Comparison of ENCODE assay signal across 1 cellular context in genomic region chr7:108347616-108348015, GRCh38.
TF ChIP-seq lines count a peak whose summit lies in the region.

No MANE protein-coding gene starts in this region.

TF ChIP-seq in GM12878, 131 proteins besides CTCF, POLR2A, EP300 and RAD21:
- TF ChIP-seq, protein P1, sequence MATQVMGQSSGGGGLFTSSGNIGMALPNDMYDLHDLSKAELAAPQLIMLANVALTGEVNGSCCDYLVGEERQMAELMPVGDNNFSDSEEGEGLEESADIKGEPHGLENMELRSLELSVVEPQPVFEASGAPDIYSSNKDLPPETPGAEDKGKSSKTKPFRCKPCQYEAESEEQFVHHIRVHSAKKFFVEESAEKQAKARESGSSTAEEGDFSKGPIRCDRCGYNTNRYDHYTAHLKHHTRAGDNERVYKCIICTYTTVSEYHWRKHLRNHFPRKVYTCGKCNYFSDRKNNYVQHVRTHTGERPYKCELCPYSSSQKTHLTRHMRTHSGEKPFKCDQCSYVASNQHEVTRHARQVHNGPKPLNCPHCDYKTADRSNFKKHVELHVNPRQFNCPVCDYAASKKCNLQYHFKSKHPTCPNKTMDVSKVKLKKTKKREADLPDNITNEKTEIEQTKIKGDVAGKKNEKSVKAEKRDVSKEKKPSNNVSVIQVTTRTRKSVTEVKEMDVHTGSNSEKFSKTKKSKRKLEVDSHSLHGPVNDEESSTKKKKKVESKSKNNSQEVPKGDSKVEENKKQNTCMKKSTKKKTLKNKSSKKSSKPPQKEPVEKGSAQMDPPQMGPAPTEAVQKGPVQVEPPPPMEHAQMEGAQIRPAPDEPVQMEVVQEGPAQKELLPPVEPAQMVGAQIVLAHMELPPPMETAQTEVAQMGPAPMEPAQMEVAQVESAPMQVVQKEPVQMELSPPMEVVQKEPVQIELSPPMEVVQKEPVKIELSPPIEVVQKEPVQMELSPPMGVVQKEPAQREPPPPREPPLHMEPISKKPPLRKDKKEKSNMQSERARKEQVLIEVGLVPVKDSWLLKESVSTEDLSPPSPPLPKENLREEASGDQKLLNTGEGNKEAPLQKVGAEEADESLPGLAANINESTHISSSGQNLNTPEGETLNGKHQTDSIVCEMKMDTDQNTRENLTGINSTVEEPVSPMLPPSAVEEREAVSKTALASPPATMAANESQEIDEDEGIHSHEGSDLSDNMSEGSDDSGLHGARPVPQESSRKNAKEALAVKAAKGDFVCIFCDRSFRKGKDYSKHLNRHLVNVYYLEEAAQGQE (IDR thresholded peaks at IDR 0.05; ENCODE audit: low read depth, low read length): peak; percentile 83
- TF ChIP-seq, protein P2, sequence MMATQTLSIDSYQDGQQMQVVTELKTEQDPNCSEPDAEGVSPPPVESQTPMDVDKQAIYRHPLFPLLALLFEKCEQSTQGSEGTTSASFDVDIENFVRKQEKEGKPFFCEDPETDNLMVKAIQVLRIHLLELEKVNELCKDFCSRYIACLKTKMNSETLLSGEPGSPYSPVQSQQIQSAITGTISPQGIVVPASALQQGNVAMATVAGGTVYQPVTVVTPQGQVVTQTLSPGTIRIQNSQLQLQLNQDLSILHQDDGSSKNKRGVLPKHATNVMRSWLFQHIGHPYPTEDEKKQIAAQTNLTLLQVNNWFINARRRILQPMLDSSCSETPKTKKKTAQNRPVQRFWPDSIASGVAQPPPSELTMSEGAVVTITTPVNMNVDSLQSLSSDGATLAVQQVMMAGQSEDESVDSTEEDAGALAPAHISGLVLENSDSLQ (IDR thresholded peaks at IDR 0.05): no peak
